Comparison of ENCODE assay signal across 18 cellular contexts in genomic region chr9:130842547-130842946, GRCh38. TPM values are rescaled to one million over a fixed set of nuclear protein-coding genes. Genes with fewer than 3 reads are reported as not detected.
DNase-seq lines count a peak whose midpoint lies in the region; ATAC-seq and TF ChIP-seq lines count a peak whose summit lies in the region.
"Had no signal": no experiment of that assay in that cellular context is flagged by ENCODE, and none has a peak within 500 bp of the region (broad histone marks: within the 10 kb centered on the region; RNA-seq: fewer than 3 reads in every experiment).

No MANE protein-coding gene starts in this region.

- no peak overlapping the region for H3K9ac ChIP-seq in endodermal cell (ENCODE audit: extremely low read depth, low read length, poor library complexity, severe bottlenecking)
- H3K9ac ChIP-seq: KMS-11 had no signal

- peaks cover 5% of the 10 kb centered on the region for H3K4me1 ChIP-seq in endodermal cell (ENCODE audit: control insufficient read depth, insufficient read depth, low read length)
- H3K4me1 ChIP-seq in thoracic aorta (ENCODE audit: control insufficient read depth in 1 of 2, low read depth in 2 of 2), result peaks cover 53 to 92% of the 10 kb centered on the region in 2 donors

- TF ChIP-seq CTCF in endodermal cell (conservative IDR thresholded peaks at IDR 0.05), result no peak
- TF ChIP-seq CTCF in nephron progenitor cell (IDR thresholded peaks at IDR 0.05), result no peak
- no peak for TF ChIP-seq CTCF in thoracic aorta (IDR thresholded peaks at IDR 0.05)

- H3K27me3 ChIP-seq in endodermal cell (ENCODE audit: control insufficient read depth, insufficient read depth, low read length, poor library complexity, severe bottlenecking), result no peaks in the 10 kb centered on the region
- H3K27me3 ChIP-seq in thoracic aorta (replicated peaks; ENCODE audit: insufficient read depth), result no peaks in the 10 kb centered on the region

- H3K36me3 ChIP-seq in endodermal cell (ENCODE audit: control insufficient read depth, insufficient read depth, low read length) (peaks cover 5% of the 10 kb centered on the region), thoracic aorta (no peaks in the 10 kb centered on the region)

- H3K4me1 Mint-ChIP-seq in T-helper 17 cell (peaks cover 19% of the 10 kb centered on the region), endodermal cell (peaks cover 53% of the 10 kb centered on the region), nephron progenitor cell (peaks cover 92% of the 10 kb centered on the region)

- H3K9me3 Mint-ChIP-seq in endodermal cell (no peaks in the 10 kb centered on the region), nephron progenitor cell (no peaks in the 10 kb centered on the region)
- H3K9me3 Mint-ChIP-seq: activated naive CD4-positive, alpha-beta T cell treated with anti-CD3 and anti-CD28 coated beads, Interleukin-2, amount 50 U/mL, for 24 hours; natural killer cell treated with Interleukin-12 subunit alpha and Interleukin-12 subunit beta and Interleukin-15 and Interleukin-18, amount 100 ng/mL, for 72 hours had no signal

- no peak for DNase-seq in T-helper 17 cell
- no peak for DNase-seq in endodermal cell
- DNase-seq in nephron progenitor cell, result no peak
- DNase-seq in thoracic aorta (ENCODE audit: low spot score), result no peak
- no peak for DNase-seq in SW480 (ENCODE audit: low spot score)
- DNase-seq: activated CD8-positive, alpha-beta memory T cell treated with anti-CD3 and anti-CD28 coated beads, Interleukin-2, amount 50 U/mL, for 4 hours; H7; NCI-H1436 treated with DMSO at 0.1 percent for 48 hours; NCI-H524; PC-9 had no signal

- H3K27ac Mint-ChIP-seq in T-helper 17 cell (peak overlapping the region; percentile 22), endodermal cell (no peak overlapping the region), nephron progenitor cell (peak overlapping the region; percentile 95)
- H3K27ac Mint-ChIP-seq: activated naive CD4-positive, alpha-beta T cell treated with anti-CD3 and anti-CD28 coated beads, Interleukin-2, amount 50 U/mL, for 24 hours; natural killer cell treated with Interleukin-12 subunit alpha and Interleukin-12 subunit beta and Interleukin-15 and Interleukin-18, amount 100 ng/mL, for 72 hours had no signal

- ATAC-seq in T-helper 17 cell (no peak), thoracic aorta (ENCODE audit: insufficient number of reproducible peaks, low FRiP score, low read depth) (no peak), GM21367 (IDR thresholded peaks at IDR 0.05; ENCODE audit: unreplicated experiment) (no peak), HG02678 (IDR thresholded peaks at IDR 0.05; ENCODE audit: unreplicated experiment) (no peak)
- ATAC-seq: natural killer cell treated with Interleukin-12 subunit alpha and Interleukin-12 subunit beta and Interleukin-15 and Interleukin-18, amount 100 ng/mL, for 72 hours had no signal

- H3K4me3 ChIP-seq in endodermal cell (ENCODE audit: low read length) (no peak overlapping the region), thoracic aorta (no peak overlapping the region)
- H3K4me3 ChIP-seq: PC-9, skin epidermis had no signal

- H3K9me3 ChIP-seq in T-helper 17 cell (ENCODE audit: control insufficient read depth, low read length, poor library complexity, severe bottlenecking) (no peaks in the 10 kb centered on the region), endodermal cell (ENCODE audit: control insufficient read depth, low read length) (no peaks in the 10 kb centered on the region), thoracic aorta (no peaks in the 10 kb centered on the region)

- H3K4me3 Mint-ChIP-seq in T-helper 17 cell (no peak overlapping the region), endodermal cell (no peak overlapping the region), nephron progenitor cell (no peak overlapping the region)
- H3K4me3 Mint-ChIP-seq: activated naive CD4-positive, alpha-beta T cell treated with anti-CD3 and anti-CD28 coated beads, Interleukin-2, amount 50 U/mL, for 24 hours; natural killer cell treated with Interleukin-12 subunit alpha and Interleukin-12 subunit beta and Interleukin-15 and Interleukin-18, amount 100 ng/mL, for 72 hours had no signal

- no peaks in the 10 kb centered on the region for H3K36me3 Mint-ChIP-seq in T-helper 17 cell (ENCODE audit: low read depth)
- H3K36me3 Mint-ChIP-seq in endodermal cell (ENCODE audit: low read depth), result peaks cover 2% of the 10 kb centered on the region
- H3K36me3 Mint-ChIP-seq in nephron progenitor cell (ENCODE audit: low read depth), result peaks cover 10% of the 10 kb centered on the region
- H3K36me3 Mint-ChIP-seq: activated naive CD4-positive, alpha-beta T cell treated with anti-CD3 and anti-CD28 coated beads, Interleukin-2, amount 50 U/mL, for 24 hours; natural killer cell treated with Interleukin-12 subunit alpha and Interleukin-12 subunit beta and Interleukin-15 and Interleukin-18, amount 100 ng/mL, for 72 hours had no signal

- peak overlapping the region; percentile 51 for H3K27ac ChIP-seq in endodermal cell (ENCODE audit: low read depth, low read length)
- H3K27ac ChIP-seq in thoracic aorta, result peak overlapping the region; percentile 98 to 99
- H3K27ac ChIP-seq: KMS-11, PC-9 had no signal

- H3K27me3 Mint-ChIP-seq in T-helper 17 cell, result no peaks in the 10 kb centered on the region
- no peaks in the 10 kb centered on the region for H3K27me3 Mint-ChIP-seq in endodermal cell (ENCODE audit: insufficient read depth)
- peaks cover 3% of the 10 kb centered on the region for H3K27me3 Mint-ChIP-seq in nephron progenitor cell (ENCODE audit: low read depth, poor library complexity)
- H3K27me3 Mint-ChIP-seq: activated naive CD4-positive, alpha-beta T cell treated with anti-CD3 and anti-CD28 coated beads, Interleukin-2, amount 50 U/mL, for 24 hours; natural killer cell treated with Interleukin-12 subunit alpha and Interleukin-12 subunit beta and Interleukin-15 and Interleukin-18, amount 100 ng/mL, for 72 hours had no signal

- 74 to 81% methylated on average over 4 of the region's 4 CpGs for WGBS in endodermal cell (ENCODE audit: insufficient coverage in 1 of 2, insufficient read length in 1 of 2), 2 experiments

RNA-seq across cellular contexts. Expression of gene ABL1, which starts 7.5 kb away (rescaled TPM):
- total RNA-seq in T-helper 17 cell (10 to 100 TPM; 34.9 to 35.8 TPM), endodermal cell (10 to 100 TPM; 78.8 to 94.1 TPM), thoracic aorta (100 to 1,000 TPM in 1 of 2 donors, 10 to 100 TPM in 1; 62.8 to 123 TPM)
- polyA plus RNA-seq in endodermal cell (2013, experiment 1 of 2), result 62.3 TPM
- polyA plus RNA-seq in endodermal cell (2013, experiment 2 of 2), result 60.4 TPM

RNA-seq across cellular contexts. Expression of gene QRFP, which starts 54.1 kb away (rescaled TPM):
- not detected for total RNA-seq in T-helper 17 cell
- not detected for total RNA-seq in endodermal cell
- not detected for polyA plus RNA-seq in endodermal cell (2013, experiment 1 of 2)
- polyA plus RNA-seq in endodermal cell (2013, experiment 2 of 2), result not detected
- not detected for total RNA-seq in thoracic aorta
- total RNA-seq: bronchial epithelial cell; H7; natural killer cell treated with Interleukin-12 subunit alpha and Interleukin-12 subunit beta and Interleukin-15 and Interleukin-18, amount 100 ng/mL, for 72 hours; PC-9 had no signal
- polyA plus RNA-seq: keratinocyte had no signal
